ENCODE assay signal across 11 cellular contexts in genomic region chr6:107800564-107801164, GRCh38. TPM values are rescaled to one million over a fixed set of nuclear protein-coding genes. Genes with fewer than 3 reads are reported as not detected.
DNase-seq lines count a peak whose midpoint lies in the region; ATAC-seq and TF ChIP-seq lines count a peak whose summit lies in the region.
"Had no signal": no experiment of that assay in that cellular context is flagged by ENCODE, and none has a peak within 500 bp of the region (broad histone marks: within the 10 kb centered on the region; RNA-seq: fewer than 3 reads in every experiment).

No MANE protein-coding gene starts in this region.

- H3K27me3 Mint-ChIP-seq in CD4-positive, alpha-beta memory T cell: no peaks in the 10 kb centered on the region
- H3K27me3 Mint-ChIP-seq in GM23338 (ENCODE audit: insufficient read depth, low read depth, poor library complexity): peaks cover 2% of the 10 kb centered on the region
- no peaks in the 10 kb centered on the region for H3K27me3 Mint-ChIP-seq in activated CD8-positive, alpha-beta T cell treated with anti-CD3 and anti-CD28 coated beads, Interleukin-2, amount 10 ng/mL, durations not matched to agents 7 days and 5 days (ENCODE audit: low read depth)
- peaks cover 13% of the 10 kb centered on the region for H3K27me3 Mint-ChIP-seq in activated T-helper 1 cell treated with anti-CD3 and anti-CD28 coated beads, Interleukin-12 subunit alpha, Interleukin-12 subunit beta, Interleukin-2, Interleukin-4 antibody, amounts not matched to agents 30 ng/mL and 10 ng/mL and 1 ng/mL, durations not matched to agents 14 hours and 24 hours and 36 hours (ENCODE audit: insufficient read depth)
- H3K27me3 Mint-ChIP-seq: memory B cell had no signal

- H3K27ac Mint-ChIP-seq in CD4-positive, alpha-beta memory T cell: peak overlapping the region in 6 of 7 donors; percentile 10 to 81 (median 73)
- H3K27ac Mint-ChIP-seq in GM23338: no peak overlapping the region
- H3K27ac Mint-ChIP-seq in activated CD8-positive, alpha-beta T cell treated with anti-CD3 and anti-CD28 coated beads, Interleukin-2, amount 10 ng/mL, durations not matched to agents 7 days and 5 days: peak overlapping the region; percentile 9
- no peak overlapping the region for H3K27ac Mint-ChIP-seq in activated T-helper 1 cell treated with anti-CD3 and anti-CD28 coated beads, Interleukin-12 subunit alpha, Interleukin-12 subunit beta, Interleukin-2, Interleukin-4 antibody, amounts not matched to agents 30 ng/mL and 10 ng/mL and 1 ng/mL, durations not matched to agents 14 hours and 24 hours and 36 hours

- CTCF ChIA-PET in CD4-positive, alpha-beta memory T cell (lab: Charles Lee; ENCODE audit: partially characterized antibody): interaction anchor here (0.8 to 1.9 kb wide), 4 partner anchors 47 to 72 kb away, joined by 3 to 8 read pairs (median 4); no protein-coding TSS in a partner anchor
- CTCF ChIA-PET in activated CD8-positive, alpha-beta T cell treated with anti-CD3 and anti-CD28 coated beads, Interleukin-2, amount 10 ng/mL, durations not matched to agents 7 days and 5 days (lab: Charles Lee): interaction anchor here (1.0 kb wide), 2 partner anchors 47 kb away, joined by 3 to 4 read pairs; no protein-coding TSS in a partner anchor

- H3K4me3 ChIP-seq in CD4-positive, alpha-beta memory T cell (ENCODE audit: low read length in 2 of 2): no peak overlapping the region
- H3K4me3 ChIP-seq in GM23338 (no peak overlapping the region), kidney epithelial cell (ENCODE audit: low read depth, low read length) (no peak overlapping the region)
- H3K4me3 ChIP-seq: spleen had no signal

- intact Hi-C loops in CD4-positive, alpha-beta memory T cell (cut with micrococcal nuclease): loop anchor here (1.0 to 2.0 kb wide), 2 partner anchors 20 to 48 kb away; no protein-coding TSS in a partner anchor
- intact Hi-C loops in activated T-helper 1 cell treated with anti-CD3 and anti-CD28 coated beads, Interleukin-12 subunit alpha, Interleukin-12 subunit beta, Interleukin-2, Interleukin-4 antibody, amounts not matched to agents 30 ng/mL and 10 ng/mL and 1 ng/mL, durations not matched to agents 14 hours and 24 hours and 36 hours (cut with micrococcal nuclease): loop anchor here (1.0 kb wide), 2 partner anchors 48 to 67 kb away; no protein-coding TSS in a partner anchor

- peaks cover 9 to 13% of the 10 kb centered on the region in 2 donors for H3K36me3 Mint-ChIP-seq in CD4-positive, alpha-beta memory T cell
- H3K36me3 Mint-ChIP-seq in GM23338 (ENCODE audit: low read depth): peaks cover 6% of the 10 kb centered on the region
- H3K36me3 Mint-ChIP-seq in activated CD8-positive, alpha-beta T cell treated with anti-CD3 and anti-CD28 coated beads, Interleukin-2, amount 10 ng/mL, durations not matched to agents 7 days and 5 days (ENCODE audit: low read depth): peaks cover 4% of the 10 kb centered on the region
- H3K36me3 Mint-ChIP-seq in activated T-helper 1 cell treated with anti-CD3 and anti-CD28 coated beads, Interleukin-12 subunit alpha, Interleukin-12 subunit beta, Interleukin-2, Interleukin-4 antibody, amounts not matched to agents 30 ng/mL and 10 ng/mL and 1 ng/mL, durations not matched to agents 14 hours and 24 hours and 36 hours (ENCODE audit: low read depth): no peaks in the 10 kb centered on the region

- peak overlapping the region in 1 of 8 donors; percentile 41 for H3K4me3 Mint-ChIP-seq in CD4-positive, alpha-beta memory T cell
- no peak overlapping the region for H3K4me3 Mint-ChIP-seq in GM23338
- H3K4me3 Mint-ChIP-seq in activated CD8-positive, alpha-beta T cell treated with anti-CD3 and anti-CD28 coated beads, Interleukin-2, amount 10 ng/mL, durations not matched to agents 7 days and 5 days: no peak overlapping the region
- H3K4me3 Mint-ChIP-seq in activated T-helper 1 cell treated with anti-CD3 and anti-CD28 coated beads, Interleukin-12 subunit alpha, Interleukin-12 subunit beta, Interleukin-2, Interleukin-4 antibody, amounts not matched to agents 30 ng/mL and 10 ng/mL and 1 ng/mL, durations not matched to agents 14 hours and 24 hours and 36 hours: no peak overlapping the region
- H3K4me3 Mint-ChIP-seq: activated T-cell treated with anti-CD3 and anti-CD28 coated beads, Interleukin-2, amount 50 U/mL, for 4 hours; memory B cell had no signal

- H3K4me1 ChIP-seq in CD4-positive, alpha-beta memory T cell (ENCODE audit: insufficient read depth, low read length): peaks cover 65% of the 10 kb centered on the region
- 0 out of 2 replicates have a peak, but pooled peaks cover 3% of the 10 kb centered on the region for H3K4me1 ChIP-seq in GM23338 (ENCODE audit: insufficient read depth)

- H2AFZ ChIP-seq in GM23338: no peak overlapping the region

- H3K27ac ChIP-seq in CD4-positive, alpha-beta memory T cell (ENCODE audit: low read depth, low read length): no peak overlapping the region
- no peak overlapping the region for H3K27ac ChIP-seq in GM23338 (ENCODE audit: low read depth)
- H3K27ac ChIP-seq: spleen had no signal

- TF ChIP-seq CTCF in GM23338 (conservative IDR thresholded peaks at IDR 0.05; ENCODE audit: low read depth in 2 of 2) (peak; percentile 48 to 73), kidney epithelial cell (IDR thresholded peaks at IDR 0.05; ENCODE audit: insufficient read depth, low read length, poor library complexity, severe bottlenecking) (peak; percentile 51)

- ATAC-seq in GM23338: peak; percentile 62
- no peak for ATAC-seq in activated CD8-positive, alpha-beta T cell treated with anti-CD3 and anti-CD28 coated beads, Interleukin-2, amount 10 ng/mL, durations not matched to agents 7 days and 5 days

- H4K20me1 ChIP-seq in GM23338 (replicated peaks; ENCODE audit: insufficient read depth): no peaks in the 10 kb centered on the region

- H3F3A ChIP-seq in GM23338 (replicated peaks; ENCODE audit: low read depth): no peaks in the 10 kb centered on the region

- no peaks in the 10 kb centered on the region for H3K79me2 ChIP-seq in GM23338 (replicated peaks; ENCODE audit: insufficient read depth)

- no peaks in the 10 kb centered on the region for H3K9me2 ChIP-seq in GM23338 (ENCODE audit: insufficient read depth)

- peaks cover 0 to 2% (median 0%) of the 10 kb centered on the region in 8 donors for H3K9me3 Mint-ChIP-seq in CD4-positive, alpha-beta memory T cell
- H3K9me3 Mint-ChIP-seq in GM23338: peaks cover 7% of the 10 kb centered on the region
- H3K9me3 Mint-ChIP-seq in activated CD8-positive, alpha-beta T cell treated with anti-CD3 and anti-CD28 coated beads, Interleukin-2, amount 10 ng/mL, durations not matched to agents 7 days and 5 days (ENCODE audit: insufficient read depth): no peaks in the 10 kb centered on the region
- H3K9me3 Mint-ChIP-seq in activated T-helper 1 cell treated with anti-CD3 and anti-CD28 coated beads, Interleukin-12 subunit alpha, Interleukin-12 subunit beta, Interleukin-2, Interleukin-4 antibody, amounts not matched to agents 30 ng/mL and 10 ng/mL and 1 ng/mL, durations not matched to agents 14 hours and 24 hours and 36 hours: no peaks in the 10 kb centered on the region
- H3K9me3 Mint-ChIP-seq: activated T-cell treated with anti-CD3 and anti-CD28 coated beads, Interleukin-2, amount 50 U/mL, for 4 hours; memory B cell had no signal

- POLR2A ChIA-PET in CD4-positive, alpha-beta memory T cell (lab: Charles Lee; ENCODE audit: partially characterized antibody): interaction anchor here (0.7 to 1.0 kb wide), 3 partner anchors 13 to 47 kb away, joined by 3 to 4 read pairs (median 3); no protein-coding TSS in a partner anchor
- POLR2A ChIA-PET in activated CD8-positive, alpha-beta T cell treated with anti-CD3 and anti-CD28 coated beads, Interleukin-2, amount 10 ng/mL, durations not matched to agents 7 days and 5 days (lab: Charles Lee): interaction anchor here (0.9 kb wide), 1 partner anchor 14 kb away, joined by 3 read pairs; no protein-coding TSS in a partner anchor

- DNase-seq in CD4-positive, alpha-beta memory T cell: peak in 1 of 5 donors; percentile 38
- DNase-seq in GM23338 (ENCODE audit: low spot score): peak; percentile 21
- peak; percentile 20 for DNase-seq in activated CD8-positive, alpha-beta T cell treated with anti-CD3 and anti-CD28 coated beads, Interleukin-2, amount 10 ng/mL, durations not matched to agents 7 days and 5 days
- DNase-seq in kidney epithelial cell (ENCODE audit: low read depth): no peak
- no peak for DNase-seq in activated T-helper 1 cell treated with anti-CD3 and anti-CD28 coated beads, Interleukin-12 subunit alpha, Interleukin-12 subunit beta, Interleukin-2, Interleukin-4 antibody, amounts not matched to agents 30 ng/mL and 10 ng/mL and 1 ng/mL, durations not matched to agents 14 hours and 24 hours and 36 hours (ENCODE audit: low spot score)
- no peak for DNase-seq in NCI-H510A treated with DMSO at 0.1 percent for 48 hours (lab: John Stamatoyannopoulos, UW)
- DNase-seq in dermis blood vessel endothelial cell: no peak
- no peak for DNase-seq in NCI-H2107 (lab: John Stamatoyannopoulos, UW)
- DNase-seq: activated T-cell treated with anti-CD3 and anti-CD28 coated beads, Interleukin-2, amount 50 U/mL, for 4 hours; spleen had no signal

- H3K36me3 ChIP-seq in CD4-positive, alpha-beta memory T cell (ENCODE audit: insufficient read depth, low read length): no peaks in the 10 kb centered on the region
- H3K36me3 ChIP-seq in GM23338 (ENCODE audit: insufficient read depth): no peaks in the 10 kb centered on the region
- no peaks in the 10 kb centered on the region for H3K36me3 ChIP-seq in kidney epithelial cell (ENCODE audit: control insufficient read depth, insufficient read depth, low read length)
- H3K36me3 ChIP-seq: spleen had no signal

- H3K9me3 ChIP-seq in CD4-positive, alpha-beta memory T cell (ENCODE audit: control insufficient read depth in 1 of 2, low read length in 2 of 2): no peaks in the 10 kb centered on the region

- no peak overlapping the region for H3K4me2 ChIP-seq in GM23338

- H3K4me1 Mint-ChIP-seq in CD4-positive, alpha-beta memory T cell: peaks cover 50 to 78% (median 61%) of the 10 kb centered on the region in 4 donors
- H3K4me1 Mint-ChIP-seq in GM23338: peaks cover 20% of the 10 kb centered on the region
- peaks cover 30% of the 10 kb centered on the region for H3K4me1 Mint-ChIP-seq in activated CD8-positive, alpha-beta T cell treated with anti-CD3 and anti-CD28 coated beads, Interleukin-2, amount 10 ng/mL, durations not matched to agents 7 days and 5 days (ENCODE audit: low read depth)
- peaks cover 11% of the 10 kb centered on the region for H3K4me1 Mint-ChIP-seq in activated T-helper 1 cell treated with anti-CD3 and anti-CD28 coated beads, Interleukin-12 subunit alpha, Interleukin-12 subunit beta, Interleukin-2, Interleukin-4 antibody, amounts not matched to agents 30 ng/mL and 10 ng/mL and 1 ng/mL, durations not matched to agents 14 hours and 24 hours and 36 hours (ENCODE audit: low read depth)

- no peaks in the 10 kb centered on the region for H3K27me3 ChIP-seq in CD4-positive, alpha-beta memory T cell (ENCODE audit: insufficient read depth, low read length)
- H3K27me3 ChIP-seq in GM23338 (ENCODE audit: insufficient read depth) (no peaks in the 10 kb centered on the region), kidney epithelial cell (ENCODE audit: control insufficient read depth, insufficient read depth, low read length) (no peaks in the 10 kb centered on the region)
- H3K27me3 ChIP-seq: spleen had no signal

RNA-seq across cellular contexts. Expression of gene SCML4, which starts 23.4 kb away (rescaled TPM):
- total RNA-seq in CD4-positive, alpha-beta memory T cell: 10 to 100 TPM; 85.2 to 90.2 TPM
- 100 to 1,000 TPM in 1 of 2 donors, 10 to 100 TPM in 1; 78.9 to 105 TPM for polyA plus RNA-seq in CD4-positive, alpha-beta memory T cell
- total RNA-seq in GM23338 (2014; rRNA removed; shearing (Covaris generic)): not detected in 2 replicates
- not detected in 2 replicates for polyA plus RNA-seq in GM23338 (2016; fragmentation: Nextera tagmentation; extraction: Ambion mirVana)
- 10 to 100 TPM; 27.4 to 31.8 TPM for total RNA-seq in activated CD8-positive, alpha-beta T cell treated with anti-CD3 and anti-CD28 coated beads, Interleukin-2, amount 10 ng/mL, durations not matched to agents 7 days and 5 days
- total RNA-seq in kidney epithelial cell (not detected in 2 replicates), dermis blood vessel endothelial cell (not detected in 2 replicates)
- total RNA-seq in activated T-helper 1 cell treated with anti-CD3 and anti-CD28 coated beads, Interleukin-12 subunit alpha, Interleukin-12 subunit beta, Interleukin-2, Interleukin-4 antibody, amounts not matched to agents 30 ng/mL and 10 ng/mL and 1 ng/mL, durations not matched to agents 14 hours and 24 hours and 36 hours: 1.7 TPM in 2 replicates

Comparison
In these comparisons a context has a peak if more than half of its experiments do, and no peak if none do; other contexts are left out.
1. DNase-seq: peak in GM23338 (single experiment) and activated CD8-positive, alpha-beta T cell treated with anti-CD3 and anti-CD28 coated beads, Interleukin-2, amount 10 ng/mL, durations not matched to agents 7 days and 5 days (single experiment); none in kidney epithelial cell (single experiment), activated T-helper 1 cell treated with anti-CD3 and anti-CD28 coated beads, Interleukin-12 subunit alpha, Interleukin-12 subunit beta, Interleukin-2, Interleukin-4 antibody, amounts not matched to agents 30 ng/mL and 10 ng/mL and 1 ng/mL, durations not matched to agents 14 hours and 24 hours and 36 hours (single experiment), NCI-H510A treated with DMSO at 0.1 percent for 48 hours (single experiment), dermis blood vessel endothelial cell (single experiment) and NCI-H2107 (single experiment).
2. H3K27ac Mint-ChIP-seq: peak in CD4-positive, alpha-beta memory T cell (6 of 7) and activated CD8-positive, alpha-beta T cell treated with anti-CD3 and anti-CD28 coated beads, Interleukin-2, amount 10 ng/mL, durations not matched to agents 7 days and 5 days (single experiment); none in GM23338 (single experiment) and activated T-helper 1 cell treated with anti-CD3 and anti-CD28 coated beads, Interleukin-12 subunit alpha, Interleukin-12 subunit beta, Interleukin-2, Interleukin-4 antibody, amounts not matched to agents 30 ng/mL and 10 ng/mL and 1 ng/mL, durations not matched to agents 14 hours and 24 hours and 36 hours (single experiment).
3. RNA of gene SCML4, which starts 23.4 kb away (total RNA-seq): 85.2 to 90.2 TPM in CD4-positive, alpha-beta memory T cell and 27.4 to 31.8 TPM in activated CD8-positive, alpha-beta T cell treated with anti-CD3 and anti-CD28 coated beads, Interleukin-2, amount 10 ng/mL, durations not matched to agents 7 days and 5 days; 1.7 TPM in activated T-helper 1 cell treated with anti-CD3 and anti-CD28 coated beads, Interleukin-12 subunit alpha, Interleukin-12 subunit beta, Interleukin-2, Interleukin-4 antibody, amounts not matched to agents 30 ng/mL and 10 ng/mL and 1 ng/mL, durations not matched to agents 14 hours and 24 hours and 36 hours, not detected in GM23338, not detected in kidney epithelial cell and not detected in dermis blood vessel endothelial cell; every median in the first group is over 10 times any median in the second.